ENCODE assay signal across 10 cellular contexts in genomic region chr15:66304425-66304824, GRCh38. TPM values are rescaled to one million over a fixed set of nuclear protein-coding genes. Genes with fewer than 3 reads are reported as not detected.
"Had no signal": no experiment of that assay in that cellular context is flagged by ENCODE, and none has a peak within 500 bp of the region (broad histone marks: within the 10 kb centered on the region; RNA-seq: fewer than 3 reads in every experiment).

No MANE protein-coding gene starts in this region.

RNA-seq across cellular contexts. Expression of gene MEGF11, which starts 50.9 kb away (rescaled TPM):
- total RNA-seq: activated CD4-positive, alpha-beta memory T cell treated with anti-CD3 and anti-CD28 coated beads, Interleukin-2, amount 10 ng/mL, durations not matched to agents 7 days and 5 days; activated CD4-positive, alpha-beta T cell treated with anti-CD3 and anti-CD28 coated beads, Interleukin-2, amount 10 ng/mL, durations not matched to agents 7 days and 5 days; activated naive CD4-positive, alpha-beta T cell treated with anti-CD3 and anti-CD28 coated beads, Interleukin-2, amount 50 U/mL, for 72 hours; activated naive CD8-positive, alpha-beta T cell treated with anti-CD3 and anti-CD28 coated beads, Interleukin-2, amount 10 ng/mL, durations not matched to agents 7 days and 5 days; activated T-cell treated with anti-CD3 and anti-CD28 coated beads, Interleukin-2, amount 50 U/mL, for 72 hours; ascending aorta; breast epithelium; foreskin keratinocyte; gastrocnemius medialis; heart left ventricle had no signal
